21 cellular contexts compared by ENCODE assay signal in the genomic region with DNA sequence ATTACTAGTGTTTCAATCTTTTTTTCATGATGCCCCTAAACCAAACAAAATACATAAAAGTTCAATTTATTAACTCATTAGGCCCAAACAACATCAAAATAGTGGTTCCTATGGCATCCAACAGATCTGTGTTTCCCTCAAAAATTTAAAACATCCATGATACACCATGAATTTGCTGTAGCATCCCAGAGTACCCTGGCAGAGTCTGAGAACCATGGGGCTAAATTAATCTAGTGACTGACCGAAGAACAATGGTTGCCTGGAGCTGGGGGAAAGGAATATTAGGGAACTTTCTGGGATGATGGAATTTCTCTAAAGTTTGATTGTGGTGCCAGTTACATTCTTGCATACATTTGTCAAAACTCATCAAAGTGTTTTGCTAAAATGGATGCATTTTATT.
"Had no signal": no experiment of that assay in that cellular context is flagged by ENCODE, and none has a peak within 500 bp of the region (broad histone marks: within the 10 kb centered on the region; RNA-seq: fewer than 3 reads in every experiment).

No MANE protein-coding gene starts in this region.

- DNase-seq: dorsolateral prefrontal cortex; effector CD4-positive, alpha-beta T cell; gastrocnemius medialis; head of caudate nucleus; left cardiac atrium; left lung; mesenchymal stem cell; mucosa of descending colon; naive thymus-derived CD8-positive, alpha-beta T cell; nephron progenitor cell; nucleus accumbens; stimulated activated CD4-positive, alpha-beta T cell treated with anti-CD3 and anti-CD28 coated beads, Interleukin-2, amount 100 ng/mL, for 24 hours; stimulated activated CD4-positive, alpha-beta T cell treated with anti-CD3 and anti-CD28 coated beads, Interleukin-4, amount 100 ng/mL, for 24 hours; stimulated activated naive CD8-positive, alpha-beta T cell treated with anti-CD3 and anti-CD28 coated beads, Interleukin-15, Interleukin-2, amounts not matched to agents 100 U/mL and 50 U/mL, for 24 hours; substantia nigra; testis; tibial artery had no signal

- H3K4me1 ChIP-seq: gastrocnemius medialis, left lung, prostate gland, right atrium auricular region, testis, tibial artery had no signal

- ATAC-seq: gastrocnemius medialis; left cardiac atrium; left lung; mucosa of descending colon; naive thymus-derived CD8-positive, alpha-beta T cell; sciatic nerve; stimulated activated memory B cell treated with anti-CD40 and anti-IgM and Interleukin-4, amounts not matched to agents 10 μg/mL and 1 μg/mL and 100 μg/mL, for 72 hours; stimulated activated naive CD8-positive, alpha-beta T cell treated with anti-CD3 and anti-CD28 coated beads, Interleukin-15, Interleukin-2, amounts not matched to agents 100 U/mL and 50 U/mL, for 24 hours had no signal

- H3K27me3 ChIP-seq: gastrocnemius medialis, left lung, right atrium auricular region, testis, tibial artery had no signal

- H3K4me3 ChIP-seq: dorsolateral prefrontal cortex, gastrocnemius medialis, left lung, mucosa of descending colon, prostate gland, right atrium auricular region, testis, tibial artery had no signal

- H3K27ac ChIP-seq: dorsolateral prefrontal cortex, gastrocnemius medialis, left lung, prostate gland, right atrium auricular region, testis, tibial artery had no signal

- H3K36me3 ChIP-seq: gastrocnemius medialis, left lung, prostate gland, right atrium auricular region, tibial artery had no signal

- H3K9me3 ChIP-seq: gastrocnemius medialis, left lung, mucosa of descending colon, prostate gland, right atrium auricular region, testis, tibial artery had no signal
